Comparison of ENCODE assay signal across 8 cellular contexts in genomic region chr9:86099695-86100364, GRCh38. TPM values are rescaled to one million over a fixed set of nuclear protein-coding genes. Genes with fewer than 3 reads are reported as not detected.
A peak's percentile ranks its signal among the peaks of the same experiment; 100 is the strongest.
DNase-seq lines count a peak whose midpoint lies in the region; ATAC-seq, FAIRE-seq and TF ChIP-seq lines count a peak whose summit lies in the region.

No MANE protein-coding gene starts in this region.

- H3K4me1 ChIP-seq in ACC112 (ENCODE audit: control insufficient read depth, insufficient read depth, low read length, unreplicated experiment) (peaks cover 20% of the 10 kb centered on the region), GM12878 (ENCODE audit: control insufficient read depth, insufficient read depth, low read length) (peaks cover 2% of the 10 kb centered on the region; the same call in 1 of the 2 replicates), iPS-20b (ENCODE audit: insufficient read depth, low read length) (peaks cover 15% of the 10 kb centered on the region), skeletal muscle satellite cell (ENCODE audit: control insufficient read depth, insufficient read depth, low read length) (peaks cover 4% of the 10 kb centered on the region)

- TF ChIP-seq POLR2A in GM12878 (IDR thresholded peaks at IDR 0.05; ENCODE audit: low read depth, low read length) = no peak

- H3K4me2 ChIP-seq in GM12878 (ENCODE audit: control insufficient read depth, insufficient read depth) (peak overlapping the region; percentile 81), skeletal muscle satellite cell (ENCODE audit: low read length) (peak overlapping the region; percentile 92)

- H2AFZ ChIP-seq in ACC112 (ENCODE audit: low read length, unreplicated experiment) = peak overlapping the region; percentile 99
- peak overlapping the region; percentile 74 for H2AFZ ChIP-seq in GM12878 (ENCODE audit: control insufficient read depth, low read depth, low read length)

- no peaks in the 10 kb centered on the region for H4K20me1 ChIP-seq in GM12878 (ENCODE audit: control insufficient read depth, insufficient read depth)

- DNase-seq in NOMO-1 treated with DMSO at 0.1 percent for 48 hours (lab: John Stamatoyannopoulos, UW; ENCODE audit: unreplicated experiment) (peak; percentile 7), GM12878 (ENCODE audit: low read depth, low spot score) (no peak), NCI-H1048 (lab: John Stamatoyannopoulos, UW) (no peak)

- intact Hi-C loops in GM12878 (cut with micrococcal nuclease; ENCODE audit: unreplicated experiment) = no loop called here

- in situ Hi-C loops in GM12878 (cut with MboI) = no loop called here

- POLR2A ChIA-PET in GM12878 (lab: Charles Lee) = no interaction called here

- H3K9ac ChIP-seq in GM12878 (ENCODE audit: control insufficient read depth, insufficient read depth, low read length) (0 out of 2 replicates have a peak overlapping the region, but pooled peaks have one; percentile 15), iPS-20b (ENCODE audit: low read depth, low read length) (peak overlapping the region; percentile 67; the same call in 1 of the 2 replicates), skeletal muscle satellite cell (ENCODE audit: low read depth, low read length) (peak overlapping the region; percentile 85)

- H3K4me3 ChIP-seq in ACC112 (ENCODE audit: low read depth, low read length) (peak overlapping the region; percentile 100), GM12878 (peak overlapping the region; percentile 40; the same call in 1 of the 2 replicates), iPS-20b (ENCODE audit: low read length) (peak overlapping the region; percentile 79), skeletal muscle satellite cell (ENCODE audit: low read length) (peak overlapping the region; percentile 86)

- H3K79me2 ChIP-seq in ACC112 (ENCODE audit: control insufficient read depth, insufficient read depth, low read length, unreplicated experiment) = peaks cover 38% of the 10 kb centered on the region
- no peaks in the 10 kb centered on the region for H3K79me2 ChIP-seq in GM12878 (ENCODE audit: control insufficient read depth, insufficient read depth, low read length)

- no TSS peak for BruUV-seq in GM12878 (replicated peaks; lab: Mats Ljungman, UMichigan)

- FAIRE-seq in GM12878 (lab: Jason Lieb, UNC) = no peak

- no peaks in the 10 kb centered on the region for H3K9me3 ChIP-seq in GM12878 (replicated peaks; ENCODE audit: control insufficient read depth, insufficient read depth, low read length)
- no peaks in the 10 kb centered on the region for H3K9me3 ChIP-seq in iPS-20b (ENCODE audit: insufficient read depth, low read depth, low read length)
- H3K9me3 ChIP-seq in skeletal muscle satellite cell (replicated peaks; ENCODE audit: low read length) = no peaks in the 10 kb centered on the region

- CTCF ChIA-PET in GM12878 (lab: Yijun Ruan, JAX) = interaction anchor here (0.9 to 1.3 kb wide), 2 partner anchors 56 to 102 kb away, joined by 3 to 5 read pairs; no protein-coding TSS in a partner anchor

- no peaks in the 10 kb centered on the region for H3K36me3 ChIP-seq in ACC112 (ENCODE audit: insufficient read depth, low read length)
- H3K36me3 ChIP-seq in GM12878 (ENCODE audit: control insufficient read depth in 2 of 2, insufficient read depth in 2 of 2, low read length in 1 of 2) = no peaks in the 10 kb centered on the region
- H3K36me3 ChIP-seq in iPS-20b (ENCODE audit: insufficient read depth, low read depth, low read length) = no peaks in the 10 kb centered on the region
- no peaks in the 10 kb centered on the region for H3K36me3 ChIP-seq in skeletal muscle satellite cell (ENCODE audit: insufficient read depth, low read length)

- no peak for TF ChIP-seq CTCF in GM12878 (IDR thresholded peaks at IDR 0.05 in 2 of 3, conservative IDR thresholded peaks at IDR 0.05 in 1 of 3; ENCODE audit: control insufficient read depth in 2 of 3, extremely low read depth in 1 of 3, insufficient read depth in 1 of 3, low read depth in 3 of 3, low read length in 3 of 3)

- TF ChIP-seq RAD21 in GM12878 (IDR thresholded peaks at IDR 0.05; ENCODE audit: insufficient read depth, low read depth, low read length) = no peak

- ATAC-seq in GM19328 (IDR thresholded peaks at IDR 0.05; ENCODE audit: unreplicated experiment) (peak; percentile 23), GM12878 (peak; percentile 37), HG03521 (IDR thresholded peaks at IDR 0.05; ENCODE audit: unreplicated experiment) (no peak)

- under 1% methylated on average over 45 of the region's 47 CpGs for WGBS in GM12878 (ENCODE audit: insufficient coverage, insufficient replicate concordance, low lambda C conversion rate, missing lambda C conversion rate)

- SMC1A ChIA-PET in GM12878 (lab: Charles Lee; ENCODE audit: uncharacterized antibody, unreplicated experiment) = interaction anchor here (0.9 to 1.0 kb wide), 2 partner anchors 16 to 147 kb away, joined by 3 read pairs; no protein-coding TSS in a partner anchor

- H3K27me3 ChIP-seq in ACC112 (ENCODE audit: insufficient read depth, low read length) = no peaks in the 10 kb centered on the region
- peaks cover 0 to 5% of the 10 kb centered on the region in 2 experiments; a peak in 3 of 4 replicates for H3K27me3 ChIP-seq in GM12878 (replicated peaks in 1 of 2; ENCODE audit: control insufficient read depth in 2 of 2, insufficient read depth in 2 of 2, low read length in 1 of 2)
- H3K27me3 ChIP-seq in iPS-20b (ENCODE audit: insufficient read depth, low read length) = peaks cover 32% of the 10 kb centered on the region
- no peaks in the 10 kb centered on the region for H3K27me3 ChIP-seq in skeletal muscle satellite cell (ENCODE audit: control insufficient read depth, insufficient read depth, low read length)

- TF ChIP-seq EP300 in GM12878 (IDR thresholded peaks at IDR 0.05; ENCODE audit: borderline replicate concordance in 1 of 2, control insufficient read depth in 1 of 2, low read depth in 2 of 2, low read length in 2 of 2) = no peak

- RAD21 ChIA-PET in GM12878 (lab: Charles Lee; ENCODE audit: unreplicated experiment) = interaction anchor here (0.8 kb wide), 1 partner anchor 102 kb away, joined by 3 read pairs; no protein-coding TSS in a partner anchor

- H3K27ac ChIP-seq in ACC112 (ENCODE audit: low read depth, low read length) (peak overlapping the region; percentile 63), GM12878 (ENCODE audit: control insufficient read depth, insufficient read depth) (no peak overlapping the region), iPS-20b (ENCODE audit: low read length) (no peak overlapping the region)

TF ChIP-seq in GM12878, 131 proteins besides CTCF, POLR2A, EP300 and RAD21:
- TF ChIP-seq IKZF1 (conservative IDR thresholded peaks at IDR 0.05) (0 out of 2 replicates have a peak, but pooled peaks have one; percentile 26), TBL1XR1 (IDR thresholded peaks at IDR 0.05; ENCODE audit: low read depth, low read length) (no peak), SRF (IDR thresholded peaks at IDR 0.05; ENCODE audit: low read depth in 2 of 2, low read length in 2 of 2) (no peak), IRF3 (IDR thresholded peaks at IDR 0.05) (no peak), SUPT20H (IDR thresholded peaks at IDR 0.05; ENCODE audit: borderline replicate concordance, control insufficient read depth, low read depth, low read length) (no peak), ZBED1 (IDR thresholded peaks at IDR 0.05; ENCODE audit: borderline replicate concordance) (no peak), ZNF207 (IDR thresholded peaks at IDR 0.05; ENCODE audit: borderline replicate concordance) (no peak), KAT2A (conservative IDR thresholded peaks at IDR 0.05; ENCODE audit: control insufficient read depth, low read depth, low read length) (no peak), SMARCA5 (IDR thresholded peaks at IDR 0.05) (no peak), CREM (IDR thresholded peaks at IDR 0.05; ENCODE audit: low read depth) (0 out of 2 replicates have a peak, but pooled peaks have one; percentile 4)

RNA-seq across cellular contexts. Expression of gene GOLM1, which starts 0.5 kb away (rescaled TPM):
- total RNA-seq in GM12878 (2013; cell fraction: nucleolus; rRNA removed) = 4.5 and 6.6 TPM in 2 replicates
- total RNA-seq in GM12878 (2014; rRNA removed) (17.3 and 19.6 TPM in 2 replicates), GM12878 (2014; rRNA removed; fragmentation: Illumina TruSeq; extraction: Trizol) (18.7 and 18.9 TPM in 2 replicates), GM12878 (2021) (18.7 and 19.0 TPM in 2 replicates)
- polyA plus RNA-seq in GM12878 (2011; ENCODE audit: low read depth) = 7.9 TPM
- polyA plus RNA-seq in GM12878 (2011; rRNA removed) (0.41 and 0.58 TPM in 2 replicates), GM12878 (2014; fragmentation: Illumina TruSeq; extraction: Trizol) (24.0 and 25.8 TPM in 2 replicates), GM12878 (2014; fragmentation: Nextera tagmentation; extraction: Ambion mirVana) (1 to 10 TPM; 5.7 to 7.8 TPM), GM12878 (2014; rRNA removed) (18.0 and 18.6 TPM in 2 replicates), GM12878 (2016; fragmentation: Nextera tagmentation; extraction: Ambion mirVana) (10 to 100 TPM; 24.5 to 25.9 TPM)
- polyA plus RNA-seq in GM12878 (2011; cell fraction: cytosol; rRNA removed) = 0.23 and 0.27 TPM in 2 replicates
- polyA plus RNA-seq in GM12878 (2011; cell fraction: nucleus; rRNA removed) = 0.24 and 0.31 TPM in 2 replicates
- polyA plus RNA-seq in GM12878 (2012) = 5.3 and 7.5 TPM in 2 replicates
- polyA minus RNA-seq in GM12878 (2011; rRNA and poly(A)+ RNA removed) = 0.07 and 0.41 TPM in 2 replicates
- polyA minus RNA-seq in GM12878 (2011; cell fraction: cytosol; rRNA and poly(A)+ RNA removed) = 1.8 and 3.2 TPM in 2 replicates
- polyA minus RNA-seq in GM12878 (2011; cell fraction: nucleus; rRNA and poly(A)+ RNA removed) = 0.12 and 0.38 TPM in 2 replicates
- 36.5 and 39.3 TPM in 2 replicates for total RNA-seq in skeletal muscle satellite cell (2012; rRNA removed)

Comparison
In these comparisons a context has a peak if more than half of its experiments do, and no peak if none do; other contexts are left out.
1. H3K4me3 ChIP-seq: peak in every context shown above with its lines; median percentile 100 in ACC112; 86 in skeletal muscle satellite cell; 79 in iPS-20b; 40 in GM12878.
2. H3K9ac ChIP-seq: peak in every context shown above with its lines; median percentile 85 in skeletal muscle satellite cell; 67 in iPS-20b; 15 in GM12878.